ENCODE assay signal across 1 cellular context in the genomic region with DNA sequence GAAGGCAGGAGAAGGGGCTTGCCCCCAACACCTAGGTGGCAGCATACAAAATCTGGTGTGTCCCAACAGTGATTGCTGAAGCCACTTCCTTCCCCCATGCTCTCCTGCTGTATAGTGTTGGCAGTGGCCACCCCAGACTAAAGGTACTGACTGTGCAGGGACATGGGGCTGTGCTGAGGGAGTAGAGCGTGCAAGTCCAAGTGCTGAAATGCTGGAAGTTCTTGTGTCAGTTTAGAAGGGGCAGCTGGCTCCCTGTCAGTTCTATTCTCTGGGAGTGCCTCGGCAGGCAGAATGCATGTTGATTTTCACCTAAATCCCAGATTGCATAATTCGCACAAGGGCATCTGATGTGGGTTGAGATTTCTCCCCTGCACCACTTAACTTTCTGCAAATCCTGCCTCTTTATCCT.
A peak's percentile ranks its signal among the peaks of the same experiment; 100 is the strongest.
TF ChIP-seq lines count a peak whose summit lies in the region.

No MANE protein-coding gene starts in this region.

TF ChIP-seq in liver, 16 proteins besides CTCF, POLR2A, EP300 and RAD21 (continued from another document):
- TF ChIP-seq, protein P1, sequence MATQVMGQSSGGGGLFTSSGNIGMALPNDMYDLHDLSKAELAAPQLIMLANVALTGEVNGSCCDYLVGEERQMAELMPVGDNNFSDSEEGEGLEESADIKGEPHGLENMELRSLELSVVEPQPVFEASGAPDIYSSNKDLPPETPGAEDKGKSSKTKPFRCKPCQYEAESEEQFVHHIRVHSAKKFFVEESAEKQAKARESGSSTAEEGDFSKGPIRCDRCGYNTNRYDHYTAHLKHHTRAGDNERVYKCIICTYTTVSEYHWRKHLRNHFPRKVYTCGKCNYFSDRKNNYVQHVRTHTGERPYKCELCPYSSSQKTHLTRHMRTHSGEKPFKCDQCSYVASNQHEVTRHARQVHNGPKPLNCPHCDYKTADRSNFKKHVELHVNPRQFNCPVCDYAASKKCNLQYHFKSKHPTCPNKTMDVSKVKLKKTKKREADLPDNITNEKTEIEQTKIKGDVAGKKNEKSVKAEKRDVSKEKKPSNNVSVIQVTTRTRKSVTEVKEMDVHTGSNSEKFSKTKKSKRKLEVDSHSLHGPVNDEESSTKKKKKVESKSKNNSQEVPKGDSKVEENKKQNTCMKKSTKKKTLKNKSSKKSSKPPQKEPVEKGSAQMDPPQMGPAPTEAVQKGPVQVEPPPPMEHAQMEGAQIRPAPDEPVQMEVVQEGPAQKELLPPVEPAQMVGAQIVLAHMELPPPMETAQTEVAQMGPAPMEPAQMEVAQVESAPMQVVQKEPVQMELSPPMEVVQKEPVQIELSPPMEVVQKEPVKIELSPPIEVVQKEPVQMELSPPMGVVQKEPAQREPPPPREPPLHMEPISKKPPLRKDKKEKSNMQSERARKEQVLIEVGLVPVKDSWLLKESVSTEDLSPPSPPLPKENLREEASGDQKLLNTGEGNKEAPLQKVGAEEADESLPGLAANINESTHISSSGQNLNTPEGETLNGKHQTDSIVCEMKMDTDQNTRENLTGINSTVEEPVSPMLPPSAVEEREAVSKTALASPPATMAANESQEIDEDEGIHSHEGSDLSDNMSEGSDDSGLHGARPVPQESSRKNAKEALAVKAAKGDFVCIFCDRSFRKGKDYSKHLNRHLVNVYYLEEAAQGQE (IDR thresholded peaks at IDR 0.05) = peak; percentile 95
- TF ChIP-seq GABPA (IDR thresholded peaks at IDR 0.05 in 1 of 2, conservative IDR thresholded peaks at IDR 0.05 in 1 of 2) = no peak
- TF ChIP-seq HNF4A (conservative IDR thresholded peaks at IDR 0.05) = peak; percentile 66 to 73
